1 cellular context compared by ENCODE assay signal in genomic region chr10:70578371-70578947, GRCh38.
TF ChIP-seq lines count a peak whose summit lies in the region.

No MANE protein-coding gene starts in this region.

TF ChIP-seq in GM23338, 12 proteins besides CTCF, POLR2A, EP300 and RAD21 (continued from another document):
- TF ChIP-seq ZNF462 (CRISPR knock-in tag; IDR thresholded peaks at IDR 0.05), result no peak
- TF ChIP-seq EZH2 (IDR thresholded peaks at IDR 0.05; ENCODE audit: low read depth, unreplicated experiment), result no peak
TF ChIP-seq in GM23338: peak in this region for 0.
